In the genomic region with DNA sequence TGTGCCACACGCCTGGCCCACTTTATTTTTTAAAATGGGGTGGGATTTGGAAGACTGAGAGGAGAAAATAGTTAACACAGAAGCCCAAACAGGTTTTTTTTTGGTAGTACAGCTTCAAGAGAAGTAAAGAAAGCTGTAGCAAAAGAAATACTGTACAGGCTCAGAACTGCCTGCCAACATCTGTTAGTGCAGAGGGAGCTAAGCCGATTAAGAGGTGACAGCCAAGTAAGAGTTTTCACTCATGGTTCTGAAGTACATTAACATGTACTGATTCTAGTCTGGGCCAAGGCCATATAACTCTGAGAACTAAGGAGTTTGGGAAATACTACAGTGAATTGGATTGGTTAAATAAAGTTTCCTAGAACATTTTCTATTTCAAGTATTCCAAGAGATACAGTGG, we compare ENCODE assay signal across 27 cellular contexts.
"Had no signal": no experiment of that assay in that cellular context is flagged by ENCODE, and none has a peak within 500 bp of the region (broad histone marks: within the 10 kb centered on the region; RNA-seq: fewer than 3 reads in every experiment).

No MANE protein-coding gene starts in this region.

- H3K27me3 ChIP-seq: adrenal gland, body of pancreas, esophagus muscularis mucosa had no signal

- H3K36me3 ChIP-seq: adrenal gland had no signal

- H3K4me3 ChIP-seq: adrenal gland, body of pancreas, esophagus muscularis mucosa had no signal

- H3K27ac ChIP-seq: adrenal gland, body of pancreas, esophagus muscularis mucosa had no signal

- ATAC-seq: activated CD8-positive, alpha-beta T cell treated with anti-CD3 and anti-CD28 coated beads for 36 hours; activated naive CD8-positive, alpha-beta T cell treated with anti-CD3 and anti-CD28 coated beads, Interleukin-2, amount 50 U/mL, for 24 hours; activated T-cell treated with anti-CD3 and anti-CD28 coated beads, Interleukin-2, amount 50 U/mL, for 4 hours; activated T-helper 17 cell treated with anti-CD3 and anti-CD28 coated beads, Interleukin-2, amount 50 U/mL, for 72 hours; body of pancreas; effector memory CD8-positive, alpha-beta T cell; WTC11 had no signal

- DNase-seq: activated CD4-positive, alpha-beta T cell treated with anti-CD3 and anti-CD28 coated beads for 1 hour; activated CD4-positive, alpha-beta T cell treated with anti-CD3 and anti-CD28 coated beads for 4 hours; activated CD4-positive, alpha-beta T cell treated with anti-CD3 and anti-CD28 coated beads, Interleukin-2, amount 10 ng/mL, durations not matched to agents 7 days and 5 days; activated CD4-positive, alpha-beta T cell treated with anti-CD3 and anti-CD28 coated beads, Interleukin-2, amount 50 U/mL, for 4 hours; activated CD8-positive, alpha-beta memory T cell treated with anti-CD3 and anti-CD28 coated beads for 24 hours; activated CD8-positive, alpha-beta T cell treated with anti-CD3 and anti-CD28 coated beads for 36 hours; activated effector memory CD4-positive, alpha-beta T cell treated with anti-CD3 and anti-CD28 coated beads, Interleukin-2, amount 50 U/mL, for 16 hours; activated naive CD4-positive, alpha-beta T cell treated with anti-CD3 and anti-CD28 coated beads for 36 hours; activated naive CD8-positive, alpha-beta T cell treated with anti-CD3 and anti-CD28 coated beads for 36 hours; activated naive CD8-positive, alpha-beta T cell treated with anti-CD3 and anti-CD28 coated beads, Interleukin-2, amount 50 U/mL, for 24 hours; activated T-cell treated with anti-CD3 and anti-CD28 coated beads, Interleukin-2, amount 50 U/mL, for 4 hours; adrenal gland; amygdala; aorta; body of pancreas; caudate nucleus; cortex of kidney; dermis blood vessel endothelial cell; effector CD4-positive, alpha-beta T cell; effector memory CD8-positive, alpha-beta T cell; erythroblast; head of caudate nucleus; hippocampal formation; T-helper 2 cell had no signal

- H3K9me3 ChIP-seq: adrenal gland, body of pancreas, esophagus muscularis mucosa had no signal
